ENCODE assay signal across 14 cellular contexts in the genomic region with DNA sequence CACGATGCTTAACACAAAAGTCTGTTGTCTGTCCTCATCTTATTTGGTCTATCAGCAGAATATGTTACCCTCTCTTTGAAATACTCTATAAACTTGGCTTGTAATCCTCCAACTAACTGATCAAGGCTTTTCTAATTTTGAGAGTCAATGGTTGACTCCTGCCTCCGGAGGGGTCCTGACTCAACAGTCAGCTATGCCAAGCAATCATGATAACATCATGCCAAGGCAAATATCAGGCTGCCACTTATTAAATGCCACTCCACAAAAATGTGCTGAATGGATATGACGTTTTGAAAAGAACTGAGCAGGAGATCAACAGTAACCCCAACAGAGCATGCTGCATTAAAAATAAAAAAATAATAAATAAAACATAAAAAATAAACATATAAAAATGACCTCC.
DNase-seq lines count a peak whose midpoint lies in the region; ATAC-seq, FAIRE-seq and TF ChIP-seq lines count a peak whose summit lies in the region.
"Had no signal": no experiment of that assay in that cellular context is flagged by ENCODE, and none has a peak within 500 bp of the region (broad histone marks: within the 10 kb centered on the region; RNA-seq: fewer than 3 reads in every experiment).

No MANE protein-coding gene starts in this region.

- TF ChIP-seq EP300 in HepG2 (IDR thresholded peaks at IDR 0.05; ENCODE audit: low read depth in 2 of 2, low read length in 2 of 2) (no peak), HepG2 (CRISPR knock-in tag; IDR thresholded peaks at IDR 0.05; ENCODE audit: borderline replicate concordance) (no peak)

- H3K4me3 Mint-ChIP-seq in T-helper 2 cell treated with Interferon-gamma antibody and Interleukin-4, amounts not matched to agents 5 μg/mL and 100 μg/mL, for 36 hours: no peak overlapping the region
- no peak overlapping the region for H3K4me3 Mint-ChIP-seq in CD4-positive, alpha-beta T cell
- H3K4me3 Mint-ChIP-seq: H9; stimulated activated effector memory CD8-positive, alpha-beta T cell treated with anti-CD3 and anti-CD28 coated beads, Interleukin-12 subunit alpha, Interleukin-12 subunit beta, amount 100 ng/mL, for 72 hours had no signal

- no peak for FAIRE-seq in bronchial epithelial cell (lab: Jason Lieb, UNC)
- FAIRE-seq in HepG2 (lab: Jason Lieb, UNC): no peak

- no peaks in the 10 kb centered on the region for H3K36me3 Mint-ChIP-seq in T-helper 2 cell treated with Interferon-gamma antibody and Interleukin-4, amounts not matched to agents 5 μg/mL and 100 μg/mL, for 36 hours (ENCODE audit: low read depth)
- H3K36me3 Mint-ChIP-seq in CD4-positive, alpha-beta T cell (ENCODE audit: low read depth): no peaks in the 10 kb centered on the region
- H3K36me3 Mint-ChIP-seq: stimulated activated effector memory CD8-positive, alpha-beta T cell treated with anti-CD3 and anti-CD28 coated beads, Interleukin-12 subunit alpha, Interleukin-12 subunit beta, amount 100 ng/mL, for 72 hours had no signal

- H2AFZ ChIP-seq in HepG2 (ENCODE audit: low read length): no peak overlapping the region

- H3K9me3 ChIP-seq in HepG2 (ENCODE audit: low read length): no peaks in the 10 kb centered on the region
- no peaks in the 10 kb centered on the region for H3K9me3 ChIP-seq in CD4-positive, alpha-beta T cell (ENCODE audit: control insufficient read depth, low read length)

- H3K36me3 ChIP-seq in bronchial epithelial cell (ENCODE audit: control insufficient read depth, insufficient read depth, low read length) (peaks cover 4% of the 10 kb centered on the region), HepG2 (replicated peaks in 1 of 2; ENCODE audit: control insufficient read depth in 1 of 2, insufficient read depth in 2 of 2, low read length in 2 of 2) (peaks cover 7 to 11% of the 10 kb centered on the region in 2 experiments)
- H3K36me3 ChIP-seq: cardiac muscle cell had no signal

- in situ Hi-C loops in HepG2 (cut with HindIII; ENCODE audit: extremely low pct_ligation_motif_present, low pct_unique_long_range_greater_than_20kb): no loop called here

- H3K4me2 ChIP-seq in HepG2 (ENCODE audit: low read depth, low read length): no peak overlapping the region

- H3K4me1 Mint-ChIP-seq in T-helper 2 cell treated with Interferon-gamma antibody and Interleukin-4, amounts not matched to agents 5 μg/mL and 100 μg/mL, for 36 hours (ENCODE audit: low read depth): peaks cover 13% of the 10 kb centered on the region
- H3K4me1 Mint-ChIP-seq in CD4-positive, alpha-beta T cell (ENCODE audit: low read depth): no peaks in the 10 kb centered on the region
- H3K4me1 Mint-ChIP-seq: stimulated activated effector memory CD8-positive, alpha-beta T cell treated with anti-CD3 and anti-CD28 coated beads, Interleukin-12 subunit alpha, Interleukin-12 subunit beta, amount 100 ng/mL, for 72 hours had no signal

- H3K27ac ChIP-seq in HepG2 (ENCODE audit: extremely low read length, insufficient read depth, low read length): no peak overlapping the region
- no peak overlapping the region for H3K27ac ChIP-seq in CD4-positive, alpha-beta T cell (ENCODE audit: low read depth, low read length)
- H3K27ac ChIP-seq: cardiac muscle cell had no signal

- no peak overlapping the region for H3K27ac Mint-ChIP-seq in T-helper 2 cell treated with Interferon-gamma antibody and Interleukin-4, amounts not matched to agents 5 μg/mL and 100 μg/mL, for 36 hours
- no peak overlapping the region for H3K27ac Mint-ChIP-seq in CD4-positive, alpha-beta T cell
- H3K27ac Mint-ChIP-seq: stimulated activated effector memory CD8-positive, alpha-beta T cell treated with anti-CD3 and anti-CD28 coated beads, Interleukin-12 subunit alpha, Interleukin-12 subunit beta, amount 100 ng/mL, for 72 hours had no signal

- POLR2A ChIA-PET in HepG2 (lab: Yijun Ruan, JAX): no interaction called here
- POLR2A ChIA-PET in CD4-positive, alpha-beta T cell (lab: Charles Lee): no interaction called here

- no peaks in the 10 kb centered on the region for H3K9me3 Mint-ChIP-seq in T-helper 2 cell treated with Interferon-gamma antibody and Interleukin-4, amounts not matched to agents 5 μg/mL and 100 μg/mL, for 36 hours
- no peaks in the 10 kb centered on the region for H3K9me3 Mint-ChIP-seq in CD4-positive, alpha-beta T cell
- H3K9me3 Mint-ChIP-seq: H9 had no signal

- DNase-seq in AG08396 (ENCODE audit: low spot score) (peak; percentile 50), LoVo (ENCODE audit: low spot score) (peak; percentile 70), bronchial epithelial cell (ENCODE audit: low read depth) (peak; percentile 89), HepG2 (ENCODE audit: low spot score) (no peak), 8988T (no peak)
- no peak for DNase-seq in stimulated activated CD4-positive, alpha-beta T cell treated with anti-CD3 and anti-CD28 coated beads, Interleukin-4, amount 100 ng/mL, for 1 hour
- no peak for DNase-seq in T-helper 2 cell treated with Interferon-gamma antibody and Interleukin-4, amounts not matched to agents 5 μg/mL and 100 μg/mL, for 36 hours (ENCODE audit: low spot score)
- DNase-seq in CD4-positive, alpha-beta T cell: no peak
- DNase-seq: H9; NCI-H1092 treated with DMSO at 0.1 percent for 48 hours; NCI-H82; stimulated activated CD4-positive, alpha-beta T cell treated with anti-CD3 and anti-CD28 coated beads, Interleukin-15, amount 100 ng/mL, for 24 hours had no signal

- WGBS in HepG2 (ENCODE audit: low lambda C conversion rate): 84% methylated on average over 3 of the region's 3 CpGs

- no peak overlapping the region for H3K9ac ChIP-seq in HepG2 (ENCODE audit: insufficient read depth, low read depth, low read length)

- peaks cover 11% of the 10 kb centered on the region for H4K20me1 ChIP-seq in HepG2 (ENCODE audit: insufficient read depth, low read length)

- CTCF ChIA-PET in HepG2 (lab: Yijun Ruan, JAX; ENCODE audit: low intra/inter-chr PET ratio, low total read pairs): no interaction called here
- CTCF ChIA-PET in CD4-positive, alpha-beta T cell (lab: Charles Lee): no interaction called here

- H3K4me3 ChIP-seq in bronchial epithelial cell (ENCODE audit: low read depth, low read length) (no peak overlapping the region), HepG2 (replicated peaks in 1 of 3; ENCODE audit: insufficient read depth in 1 of 3, low read depth in 2 of 3, low read length in 3 of 3) (no peak overlapping the region)
- H3K4me3 ChIP-seq: cardiac muscle cell had no signal

- no peak for TF ChIP-seq CTCF in bronchial epithelial cell (IDR thresholded peaks at IDR 0.05; ENCODE audit: insufficient read depth, low read length, severe bottlenecking)
- no peak for TF ChIP-seq CTCF in HepG2 (CRISPR knock-in tag; IDR thresholded peaks at IDR 0.05)
- TF ChIP-seq CTCF in CD4-positive, alpha-beta T cell (IDR thresholded peaks at IDR 0.05): no peak

- TF ChIP-seq RAD21 in HepG2 (CRISPR knock-in tag; IDR thresholded peaks at IDR 0.05): no peak

- H3K4me1 ChIP-seq in HepG2 (ENCODE audit: insufficient read depth, low read length): peaks cover 55% of the 10 kb centered on the region

- H3K27me3 ChIP-seq in bronchial epithelial cell (ENCODE audit: control insufficient read depth, insufficient read depth, low read length) (no peaks in the 10 kb centered on the region), HepG2 (ENCODE audit: control insufficient read depth in 1 of 2, insufficient read depth in 2 of 2, low read length in 2 of 2) (no peaks in the 10 kb centered on the region; a peak in 1 of 5 replicates)
- H3K27me3 ChIP-seq in CD4-positive, alpha-beta T cell (ENCODE audit: control insufficient read depth, insufficient read depth, low read length): no peaks in the 10 kb centered on the region
- H3K27me3 ChIP-seq: cardiac muscle cell had no signal

- intact Hi-C loops in HepG2 (cut with micrococcal nuclease; ENCODE audit: unreplicated experiment): no loop called here
- intact Hi-C loops in CD4-positive, alpha-beta T cell (cut with DNase I, micrococcal nuclease): no loop called here

- peaks cover 62% of the 10 kb centered on the region for H3K79me2 ChIP-seq in HepG2 (ENCODE audit: insufficient read depth, low read length)

- ATAC-seq in HepG2: no peak
- no peak for ATAC-seq in CD4-positive, alpha-beta T cell (ENCODE audit: poor library complexity)
- ATAC-seq: stimulated activated effector memory CD8-positive, alpha-beta T cell treated with anti-CD3 and anti-CD28 coated beads, Interleukin-12 subunit alpha, Interleukin-12 subunit beta, amount 100 ng/mL, for 72 hours had no signal

- peaks cover 7% of the 10 kb centered on the region for H3K27me3 Mint-ChIP-seq in T-helper 2 cell treated with Interferon-gamma antibody and Interleukin-4, amounts not matched to agents 5 μg/mL and 100 μg/mL, for 36 hours (ENCODE audit: low read depth)
- no peaks in the 10 kb centered on the region for H3K27me3 Mint-ChIP-seq in CD4-positive, alpha-beta T cell

- no TSS peak for BruUV-seq in HepG2 (replicated peaks; lab: Mats Ljungman, UMichigan)

- no peak for TF ChIP-seq POLR2A in HepG2 (IDR thresholded peaks at IDR 0.05; ENCODE audit: insufficient read depth in 1 of 2, low read depth in 2 of 2, low read length in 2 of 2)

Comparison
In these comparisons a context has a peak if more than half of its experiments do, and no peak if none do; other contexts are left out.
1. DNase-seq: peak in AG08396 (single experiment), LoVo (single experiment) and bronchial epithelial cell (single experiment); none in HepG2 (single experiment), stimulated activated CD4-positive, alpha-beta T cell treated with anti-CD3 and anti-CD28 coated beads, Interleukin-4, amount 100 ng/mL, for 1 hour (single experiment), 8988T (single experiment), T-helper 2 cell treated with Interferon-gamma antibody and Interleukin-4, amounts not matched to agents 5 μg/mL and 100 μg/mL, for 36 hours (single experiment) and CD4-positive, alpha-beta T cell (0 of 10).